7 cellular contexts compared by ENCODE assay signal in genomic region chr1:86705633-86705985, GRCh38. TPM values are rescaled to one million over a fixed set of nuclear protein-coding genes. Genes with fewer than 3 reads are reported as not detected.
DNase-seq lines count a peak whose midpoint lies in the region; ATAC-seq and TF ChIP-seq lines count a peak whose summit lies in the region.

No MANE protein-coding gene starts in this region.

- H3K27ac Mint-ChIP-seq in activated T-helper 1 cell treated with anti-CD3 and anti-CD28 coated beads, Interleukin-12 subunit alpha, Interleukin-12 subunit beta, Interleukin-2, Interleukin-4 antibody, amounts not matched to agents 30 ng/mL and 10 ng/mL and 1 ng/mL, durations not matched to agents 14 hours and 24 hours and 36 hours: peak overlapping the region; percentile 97
- H3K27ac Mint-ChIP-seq in stimulated activated naive B cell treated with anti-CD40 and anti-IgM and Interleukin-4, amounts not matched to agents 10 μg/mL and 1 μg/mL and 100 μg/mL, for 72 hours: peak overlapping the region; percentile 97

- H3K9me3 Mint-ChIP-seq in activated T-helper 1 cell treated with anti-CD3 and anti-CD28 coated beads, Interleukin-12 subunit alpha, Interleukin-12 subunit beta, Interleukin-2, Interleukin-4 antibody, amounts not matched to agents 30 ng/mL and 10 ng/mL and 1 ng/mL, durations not matched to agents 14 hours and 24 hours and 36 hours: no peaks in the 10 kb centered on the region
- H3K9me3 Mint-ChIP-seq in stimulated activated naive B cell treated with anti-CD40 and anti-IgM and Interleukin-4, amounts not matched to agents 10 μg/mL and 1 μg/mL and 100 μg/mL, for 72 hours: no peaks in the 10 kb centered on the region

- TF ChIP-seq CTCF in HL-60 (IDR thresholded peaks at IDR 0.05; ENCODE audit: insufficient read depth, low read length): no peak

- peak overlapping the region; percentile 100 for H3K4me3 Mint-ChIP-seq in activated T-helper 1 cell treated with anti-CD3 and anti-CD28 coated beads, Interleukin-12 subunit alpha, Interleukin-12 subunit beta, Interleukin-2, Interleukin-4 antibody, amounts not matched to agents 30 ng/mL and 10 ng/mL and 1 ng/mL, durations not matched to agents 14 hours and 24 hours and 36 hours
- peak overlapping the region; percentile 92 to 93 for H3K4me3 Mint-ChIP-seq in stimulated activated naive B cell treated with anti-CD40 and anti-IgM and Interleukin-4, amounts not matched to agents 10 μg/mL and 1 μg/mL and 100 μg/mL, for 72 hours

- peaks cover 15% of the 10 kb centered on the region for H3K36me3 Mint-ChIP-seq in activated T-helper 1 cell treated with anti-CD3 and anti-CD28 coated beads, Interleukin-12 subunit alpha, Interleukin-12 subunit beta, Interleukin-2, Interleukin-4 antibody, amounts not matched to agents 30 ng/mL and 10 ng/mL and 1 ng/mL, durations not matched to agents 14 hours and 24 hours and 36 hours (ENCODE audit: low read depth)
- H3K36me3 Mint-ChIP-seq in stimulated activated naive B cell treated with anti-CD40 and anti-IgM and Interleukin-4, amounts not matched to agents 10 μg/mL and 1 μg/mL and 100 μg/mL, for 72 hours: peaks cover 8 to 10% of the 10 kb centered on the region in 2 donors

- H3K27ac ChIP-seq in HL-60 (replicated peaks): peak overlapping the region; percentile 82

- H3K27me3 Mint-ChIP-seq in activated T-helper 1 cell treated with anti-CD3 and anti-CD28 coated beads, Interleukin-12 subunit alpha, Interleukin-12 subunit beta, Interleukin-2, Interleukin-4 antibody, amounts not matched to agents 30 ng/mL and 10 ng/mL and 1 ng/mL, durations not matched to agents 14 hours and 24 hours and 36 hours (ENCODE audit: insufficient read depth): no peaks in the 10 kb centered on the region
- no peaks in the 10 kb centered on the region for H3K27me3 Mint-ChIP-seq in stimulated activated naive B cell treated with anti-CD40 and anti-IgM and Interleukin-4, amounts not matched to agents 10 μg/mL and 1 μg/mL and 100 μg/mL, for 72 hours

- peaks cover 54% of the 10 kb centered on the region for H3K4me1 Mint-ChIP-seq in activated T-helper 1 cell treated with anti-CD3 and anti-CD28 coated beads, Interleukin-12 subunit alpha, Interleukin-12 subunit beta, Interleukin-2, Interleukin-4 antibody, amounts not matched to agents 30 ng/mL and 10 ng/mL and 1 ng/mL, durations not matched to agents 14 hours and 24 hours and 36 hours (ENCODE audit: low read depth)
- H3K4me1 Mint-ChIP-seq in stimulated activated naive B cell treated with anti-CD40 and anti-IgM and Interleukin-4, amounts not matched to agents 10 μg/mL and 1 μg/mL and 100 μg/mL, for 72 hours: peaks cover 22 to 35% of the 10 kb centered on the region in 2 donors

- DNase-seq in HL-60 (ENCODE audit: low read depth in 1 of 2, low spot score in 1 of 2) (no peak), GM19238 (ENCODE audit: insufficient read length, low spot score) (no peak), EL (no peak)
- DNase-seq in activated T-helper 1 cell treated with anti-CD3 and anti-CD28 coated beads, Interleukin-12 subunit alpha, Interleukin-12 subunit beta, Interleukin-2, Interleukin-4 antibody, amounts not matched to agents 30 ng/mL and 10 ng/mL and 1 ng/mL, durations not matched to agents 14 hours and 24 hours and 36 hours (ENCODE audit: low spot score): no peak
- no peak for DNase-seq in stimulated activated naive B cell treated with anti-CD40 and anti-IgM and Interleukin-4, amounts not matched to agents 10 μg/mL and 1 μg/mL and 100 μg/mL, for 72 hours

- H3K4me3 ChIP-seq in HL-60 (replicated peaks; ENCODE audit: insufficient read depth, low read length) (peak overlapping the region; percentile 86), iPS-11a (ENCODE audit: low read depth, low read length) (peak overlapping the region; percentile 78)

- intact Hi-C loops in activated T-helper 1 cell treated with anti-CD3 and anti-CD28 coated beads, Interleukin-12 subunit alpha, Interleukin-12 subunit beta, Interleukin-2, Interleukin-4 antibody, amounts not matched to agents 30 ng/mL and 10 ng/mL and 1 ng/mL, durations not matched to agents 14 hours and 24 hours and 36 hours (cut with micrococcal nuclease): loop anchor here (2.0 to 10.0 kb wide), 4 partner anchors 317 to 1001 kb away; partner anchors contain the start of genes LMO4 and ZNHIT6

- H3K27me3 ChIP-seq in HL-60 (ENCODE audit: insufficient read depth, poor library complexity, severe bottlenecking): no peaks in the 10 kb centered on the region

- ATAC-seq in stimulated activated naive B cell treated with anti-CD40 and anti-IgM and Interleukin-4, amounts not matched to agents 10 μg/mL and 1 μg/mL and 100 μg/mL, for 72 hours (replicated peaks): no peak
- no peak for ATAC-seq in GM18502 (IDR thresholded peaks at IDR 0.05; ENCODE audit: poor library complexity, unreplicated experiment)

RNA-seq across cellular contexts. Expression of gene SH3GLB1, which starts 1.2 kb away (rescaled TPM):
- 63.4 and 66.8 TPM in 2 replicates for total RNA-seq in activated T-helper 1 cell treated with anti-CD3 and anti-CD28 coated beads, Interleukin-12 subunit alpha, Interleukin-12 subunit beta, Interleukin-2, Interleukin-4 antibody, amounts not matched to agents 30 ng/mL and 10 ng/mL and 1 ng/mL, durations not matched to agents 14 hours and 24 hours and 36 hours
